ENCODE assay signal across 17 cellular contexts in the genomic region with DNA sequence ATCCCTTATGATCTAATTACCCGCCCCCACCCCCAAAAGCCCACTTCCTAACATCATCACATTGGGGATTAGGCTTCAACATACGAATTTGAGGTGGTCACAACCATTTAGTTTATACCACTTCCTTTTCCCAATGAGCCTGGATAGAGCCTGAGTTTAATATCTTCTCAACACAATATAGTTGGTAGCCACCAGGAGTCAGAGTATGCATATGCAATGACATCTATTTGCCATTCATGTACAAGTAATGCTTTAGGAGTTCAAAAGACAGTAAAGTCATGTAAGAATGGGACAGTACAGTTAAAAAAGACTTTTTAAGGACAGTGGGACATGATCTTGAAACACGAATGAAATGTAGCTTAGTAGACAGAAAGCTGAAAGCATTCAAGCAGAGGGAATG.
A peak's percentile ranks its signal among the peaks of the same experiment; 100 is the strongest.
DNase-seq lines count a peak whose midpoint lies in the region; ATAC-seq, FAIRE-seq and TF ChIP-seq lines count a peak whose summit lies in the region.
"Had no signal": no experiment of that assay in that cellular context is flagged by ENCODE, and none has a peak within 500 bp of the region (broad histone marks: within the 10 kb centered on the region; RNA-seq: fewer than 3 reads in every experiment).

No MANE protein-coding gene starts in this region.

- H3K9me3 ChIP-seq in breast epithelium = peaks cover 0 to 16% of the 10 kb centered on the region in 2 donors
- H3K9me3 ChIP-seq in smooth muscle cell (replicated peaks; ENCODE audit: low read depth) = no peaks in the 10 kb centered on the region
- peaks cover 0 to 27% (median under 1%) of the 10 kb centered on the region in 12 donors for H3K9me3 ChIP-seq in heart left ventricle
- no peaks in the 10 kb centered on the region for H3K9me3 ChIP-seq in transverse colon
- H3K9me3 ChIP-seq: upper lobe of right lung had no signal

- H2AFZ ChIP-seq in smooth muscle cell (ENCODE audit: low read depth) = no peak overlapping the region
- H2AFZ ChIP-seq: parathyroid adenoma had no signal

- POLR2A ChIA-PET in MCF 10A (lab: Yijun Ruan, JAX) = interaction anchor here (0.6 kb wide), 1 partner anchor 481 kb away, joined by 3 read pairs; no protein-coding TSS in a partner anchor

- H3K4me1 ChIP-seq in breast epithelium (no peaks in the 10 kb centered on the region), smooth muscle cell (ENCODE audit: low read depth) (no peaks in the 10 kb centered on the region), heart left ventricle (no peaks in the 10 kb centered on the region), transverse colon (no peaks in the 10 kb centered on the region)
- H3K4me1 ChIP-seq: upper lobe of right lung had no signal

- H3K27me3 ChIP-seq in breast epithelium (no peaks in the 10 kb centered on the region), smooth muscle cell (ENCODE audit: low read depth) (no peaks in the 10 kb centered on the region), heart left ventricle (peaks cover 0 to 5% (median 0%) of the 10 kb centered on the region in 9 donors), transverse colon (no peaks in the 10 kb centered on the region)
- H3K27me3 ChIP-seq: upper lobe of right lung had no signal

- DNase-seq in MCF 10A (ENCODE audit: unreplicated experiment) = peak; percentile 27
- no peak for DNase-seq in breast epithelium (ENCODE audit: low spot score in 2 of 2)
- DNase-seq in RCC 7860 (ENCODE audit: low spot score) = peak; percentile 13
- peak; percentile 57 for DNase-seq in epithelial cell of esophagus (ENCODE audit: low read depth)
- DNase-seq in smooth muscle cell (lab: John Stamatoyannopoulos, UW; ENCODE audit: unreplicated experiment) = no peak
- no peak for DNase-seq in heart left ventricle
- DNase-seq in transverse colon = no peak
- DNase-seq in globus pallidus (ENCODE audit: low spot score) = no peak
- DNase-seq: activated CD4-positive, alpha-beta memory T cell treated with anti-CD3 and anti-CD28 coated beads for 36 hours; activated T-cell treated with anti-CD3 and anti-CD28 coated beads, Interleukin-2, amount 50 U/mL, for 48 hours; KBM-7; NCI-H1417 treated with DMSO at 0.1 percent for 48 hours; small intestine; stimulated activated naive B cell treated with anti-CD40 and anti-IgM and Interleukin-4, amounts not matched to agents 10 μg/mL and 1 μg/mL and 100 μg/mL, for 72 hours; upper lobe of right lung had no signal

- intact Hi-C loops in MCF 10A (cut with micrococcal nuclease) (loop anchor here (1.0 kb wide), 1 partner anchor 109 kb away; no protein-coding TSS in a partner anchor), breast epithelium (cut with DNase I; ENCODE audit: low total_unique reads) (no loop called here), heart left ventricle (cut with DNase I) (no loop called here), transverse colon (cut with DNase I; ENCODE audit: low total_unique reads) (no loop called here)

- H3K4me3 ChIP-seq in breast epithelium (no peak overlapping the region), epithelial cell of esophagus (ENCODE audit: low read length) (no peak overlapping the region), smooth muscle cell (no peak overlapping the region), heart left ventricle (no peak overlapping the region), transverse colon (no peak overlapping the region)
- H3K4me3 ChIP-seq: upper lobe of right lung had no signal

- H3K4me3 Mint-ChIP-seq in MCF 10A (ENCODE audit: unreplicated experiment) = no peak overlapping the region
- H3K4me3 Mint-ChIP-seq: activated CD4-positive, alpha-beta memory T cell treated with anti-CD3 and anti-CD28 coated beads for 36 hours; stimulated activated naive B cell treated with anti-CD40 and anti-IgM and Interleukin-4, amounts not matched to agents 10 μg/mL and 1 μg/mL and 100 μg/mL, for 72 hours had no signal

- peaks cover 2% of the 10 kb centered on the region for H3K4me1 Mint-ChIP-seq in MCF 10A (ENCODE audit: insufficient read depth, unreplicated experiment)
- H3K4me1 Mint-ChIP-seq: stimulated activated naive B cell treated with anti-CD40 and anti-IgM and Interleukin-4, amounts not matched to agents 10 μg/mL and 1 μg/mL and 100 μg/mL, for 72 hours had no signal

- BruUV-seq in MCF 10A (replicated peaks; lab: Mats Ljungman, UMichigan) = no TSS peak

- WGBS in smooth muscle cell (ENCODE audit: low lambda C conversion rate) = 66% methylated on average over 3 of the region's 3 CpGs
- WGBS in heart left ventricle, 4 donors = 56 to 68% (median 67%) methylated on average over 3 of the region's 3 CpGs
- WGBS in transverse colon (ENCODE audit: low coverage in 1 of 2), 2 donors = 66 to 83% methylated on average over 1 to 3 of the region's 3 CpGs

- H4K20me1 ChIP-seq in smooth muscle cell (ENCODE audit: low read depth) = no peaks in the 10 kb centered on the region

- no peaks in the 10 kb centered on the region for H3K36me3 ChIP-seq in breast epithelium
- H3K36me3 ChIP-seq in smooth muscle cell (ENCODE audit: low read depth) = no peaks in the 10 kb centered on the region
- no peaks in the 10 kb centered on the region for H3K36me3 ChIP-seq in heart left ventricle
- H3K36me3 ChIP-seq in transverse colon = no peaks in the 10 kb centered on the region
- H3K36me3 ChIP-seq: upper lobe of right lung had no signal

- CTCF ChIA-PET in MCF 10A (lab: Yijun Ruan, JAX) = interaction anchor here (0.7 to 4.1 kb wide), 6 partner anchors 16 to 468 kb away, joined by 3 to 26 read pairs (median 4); no protein-coding TSS in a partner anchor

- no peaks in the 10 kb centered on the region for H3F3A ChIP-seq in smooth muscle cell (ENCODE audit: low read depth)

- TF ChIP-seq POLR2A in breast epithelium (IDR thresholded peaks at IDR 0.05) = no peak
- no peak for TF ChIP-seq POLR2A in heart left ventricle (IDR thresholded peaks at IDR 0.05)
- no peak for TF ChIP-seq POLR2A in transverse colon (IDR thresholded peaks at IDR 0.05)

- no peak for FAIRE-seq in RCC 7860 (lab: Jason Lieb, UNC)
- FAIRE-seq: small intestine had no signal

- no peak for ATAC-seq in heart left ventricle
- ATAC-seq: left lobe of liver; stimulated activated naive B cell treated with anti-CD40 and anti-IgM and Interleukin-4, amounts not matched to agents 10 μg/mL and 1 μg/mL and 100 μg/mL, for 72 hours; upper lobe of right lung had no signal

- H3K27me3 Mint-ChIP-seq in MCF 10A (ENCODE audit: insufficient read depth, unreplicated experiment) = no peaks in the 10 kb centered on the region

- H3K36me3 Mint-ChIP-seq in MCF 10A (ENCODE audit: insufficient read depth, unreplicated experiment) = no peaks in the 10 kb centered on the region
- H3K36me3 Mint-ChIP-seq: activated CD4-positive, alpha-beta memory T cell treated with anti-CD3 and anti-CD28 coated beads for 36 hours; stimulated activated naive B cell treated with anti-CD40 and anti-IgM and Interleukin-4, amounts not matched to agents 10 μg/mL and 1 μg/mL and 100 μg/mL, for 72 hours had no signal

- H3K27ac ChIP-seq in breast epithelium (no peak overlapping the region), smooth muscle cell (ENCODE audit: low read depth) (no peak overlapping the region), heart left ventricle (no peak overlapping the region), transverse colon (no peak overlapping the region)
- H3K27ac ChIP-seq: parathyroid adenoma, upper lobe of right lung had no signal

- TF ChIP-seq EP300 in transverse colon (IDR thresholded peaks at IDR 0.05; ENCODE audit: low read depth) = no peak

- no peak overlapping the region for H3K27ac Mint-ChIP-seq in MCF 10A (ENCODE audit: low read depth, unreplicated experiment)
- H3K27ac Mint-ChIP-seq: activated CD4-positive, alpha-beta memory T cell treated with anti-CD3 and anti-CD28 coated beads for 36 hours; stimulated activated naive B cell treated with anti-CD40 and anti-IgM and Interleukin-4, amounts not matched to agents 10 μg/mL and 1 μg/mL and 100 μg/mL, for 72 hours had no signal

- in situ Hi-C loops in transverse colon (cut with MboI; ENCODE audit: low pct_ligation_motif_present in 1 of 4, low pct_unique_long_range_greater_than_20kb in 1 of 4, low sequenced_read_pairs in 3 of 4) = no loop called here

- no peak overlapping the region for H3K9ac ChIP-seq in smooth muscle cell (ENCODE audit: low read depth)
- H3K9ac ChIP-seq: parathyroid adenoma had no signal

- H3K79me2 ChIP-seq in smooth muscle cell (ENCODE audit: low read depth) = no peaks in the 10 kb centered on the region
- H3K79me2 ChIP-seq: parathyroid adenoma had no signal

- TF ChIP-seq CTCF in MCF 10A (IDR thresholded peaks at IDR 0.05; ENCODE audit: unreplicated experiment) (peak; percentile 14), breast epithelium (IDR thresholded peaks at IDR 0.05) (no peak), epithelial cell of esophagus (IDR thresholded peaks at IDR 0.05; ENCODE audit: insufficient read depth, low read depth, low read length, missing control alignments) (peak; percentile 45), smooth muscle cell (IDR thresholded peaks at IDR 0.05; ENCODE audit: borderline replicate concordance, insufficient read depth, poor library complexity, severe bottlenecking) (peak; percentile 10), heart left ventricle (IDR thresholded peaks at IDR 0.05) (no peak), transverse colon (IDR thresholded peaks at IDR 0.05) (no peak)

- H3K4me2 ChIP-seq in smooth muscle cell = no peak overlapping the region

- H3K9me3 Mint-ChIP-seq in MCF 10A (ENCODE audit: unreplicated experiment) = peaks cover 2% of the 10 kb centered on the region

Comparison
In these comparisons a context has a peak if more than half of its experiments do, and no peak if none do; other contexts are left out.
1. DNase-seq: peak in MCF 10A (single experiment), RCC 7860 (single experiment) and epithelial cell of esophagus (single experiment); none in breast epithelium (0 of 2), smooth muscle cell (single experiment), heart left ventricle (0 of 5), transverse colon (single experiment) and globus pallidus (single experiment).
2. CTCF ChIP-seq: peak in MCF 10A (single experiment), epithelial cell of esophagus (single experiment) and smooth muscle cell (single experiment); none in breast epithelium (0 of 3), heart left ventricle (0 of 12) and transverse colon (0 of 5).